ENCODE assay signal across 1 cellular context in genomic region chr16:78146807-78147206, GRCh38.
A peak's percentile ranks its signal among the peaks of the same experiment; 100 is the strongest.
TF ChIP-seq lines count a peak whose summit lies in the region.

No MANE protein-coding gene starts in this region.

TF ChIP-seq in HepG2, 621 proteins besides CTCF, POLR2A, EP300 and RAD21 (continued from another document):
- TF ChIP-seq MBD4 (IDR thresholded peaks at IDR 0.05; ENCODE audit: borderline replicate concordance, low read length): no peak
- peak; percentile 76 to 87 for TF ChIP-seq MAFK (conservative IDR thresholded peaks at IDR 0.05 in 1 of 2, IDR thresholded peaks at IDR 0.05 in 1 of 2; ENCODE audit: low read length in 2 of 2)
- no peak for TF ChIP-seq SIX4 (CRISPR knock-in tag; IDR thresholded peaks at IDR 0.05)
